In genomic region chr17:42183741-42184711, GRCh38 we compare ENCODE assay signal across 1 cellular context.
TF ChIP-seq lines count a peak whose summit lies in the region.

No MANE protein-coding gene starts in this region.

TF ChIP-seq in K562, 482 proteins besides CTCF, POLR2A, EP300 and RAD21 (continued from another document and continues in another):
- TF ChIP-seq VEZF1 (CRISPR knock-in tag; IDR thresholded peaks at IDR 0.05) (peak; percentile 52; the same call in 1 of the 2 replicates), ZBTB1 (CRISPR knock-in tag; IDR thresholded peaks at IDR 0.05; ENCODE audit: borderline replicate concordance, low read depth) (peak; percentile 64; the same call in 1 of the 2 replicates), SIX5 (IDR thresholded peaks at IDR 0.05; ENCODE audit: borderline replicate concordance in 1 of 2, insufficient read depth in 1 of 2, low read depth in 1 of 2, low read length in 2 of 2) (no peak), RB1 (IDR thresholded peaks at IDR 0.05; ENCODE audit: low read depth) (peak; percentile 96), CCNT2 (IDR thresholded peaks at IDR 0.05; ENCODE audit: borderline replicate concordance, extremely low read depth, insufficient read length, low read depth, low read length) (peak; percentile 77), ZNF655 (CRISPR knock-in tag; IDR thresholded peaks at IDR 0.05) (no peak), DLX4 (CRISPR knock-in tag; IDR thresholded peaks at IDR 0.05) (no peak), TBL1XR1 (IDR thresholded peaks at IDR 0.05; ENCODE audit: low read length in 2 of 2) (no peak; a peak in 1 of 4 replicates), SRF (CRISPR knock-in tag; IDR thresholded peaks at IDR 0.05) (no peak), ZNF384 (IDR thresholded peaks at IDR 0.05; ENCODE audit: low read depth, low read length) (0 out of 2 replicates have a peak, but pooled peaks have one; percentile 11), NRF1 (conservative IDR thresholded peaks at IDR 0.05 in 1 of 2, IDR thresholded peaks at IDR 0.05 in 1 of 2) (peak; percentile 95 to 96), FIP1L1 (IDR thresholded peaks at IDR 0.05; ENCODE audit: low read depth, low read length, poor library complexity, severe bottlenecking) (peak; percentile 83), ILK (tag; IDR thresholded peaks at IDR 0.05; ENCODE audit: borderline replicate concordance, low read depth) (no peak), CHD1 (IDR thresholded peaks at IDR 0.05; ENCODE audit: low read length) (peak; percentile 51), RREB1 (CRISPR knock-in tag; IDR thresholded peaks at IDR 0.05) (peak; percentile 71; the same call in 1 of the 2 replicates), ZNF436 (CRISPR knock-in tag; IDR thresholded peaks at IDR 0.05) (no peak), ZBTB9 (CRISPR knock-in tag; IDR thresholded peaks at IDR 0.05) (peak; percentile 63; the same call in 1 of the 2 replicates), THAP12 (CRISPR knock-in tag; IDR thresholded peaks at IDR 0.05) (peak; percentile 66; the same call in 1 of the 2 replicates), RBFOX2 (IDR thresholded peaks at IDR 0.05; ENCODE audit: low read depth, low read length) (peak; percentile 84), KLF6 (CRISPR knock-in tag; IDR thresholded peaks at IDR 0.05; ENCODE audit: borderline replicate concordance) (peak; percentile 47; the same call in 1 of the 2 replicates), CBX1 (IDR thresholded peaks at IDR 0.05; ENCODE audit: low read depth) (peak; percentile 69; the same call in 1 of the 2 replicates), MBD1 (CRISPR knock-in tag; IDR thresholded peaks at IDR 0.05) (0 out of 2 replicates have a peak, but pooled peaks have one; percentile 46), U2AF1 (optimal IDR thresholded peaks at IDR 0.05; ENCODE audit: low read depth, low read length) (peak; percentile 57), TCF3 (CRISPR knock-in tag; IDR thresholded peaks at IDR 0.05) (no peak), ZNF583 (CRISPR knock-in tag; IDR thresholded peaks at IDR 0.05) (0 out of 2 replicates have a peak, but pooled peaks have one; percentile 59), E2F3 (CRISPR knock-in tag; IDR thresholded peaks at IDR 0.05) (peak; percentile 93), GTF2A2 (tag; IDR thresholded peaks at IDR 0.05) (no peak), ZNF589 (CRISPR knock-in tag; IDR thresholded peaks at IDR 0.05; ENCODE audit: low read depth) (peak; percentile 84; the same call in 1 of the 2 replicates), CREM (IDR thresholded peaks at IDR 0.05; ENCODE audit: low read depth) (peak; percentile 26), MAZ (CRISPR knock-in tag; conservative IDR thresholded peaks at IDR 0.05 in 1 of 2, IDR thresholded peaks at IDR 0.05 in 1 of 2) (peak; percentile 56 to 80; a peak in 3 of 4 replicates), XRCC5 (IDR thresholded peaks at IDR 0.05; ENCODE audit: low read depth, low read length) (0 out of 2 replicates have a peak, but pooled peaks have one; percentile 23), MYNN (IDR thresholded peaks at IDR 0.05) (0 out of 2 replicates have a peak, but pooled peaks have one; percentile 39), MYNN (CRISPR knock-in tag; IDR thresholded peaks at IDR 0.05) (no peak), GMEB1 (CRISPR knock-in tag; IDR thresholded peaks at IDR 0.05) (peak; percentile 66), ZNF395 (CRISPR knock-in tag; IDR thresholded peaks at IDR 0.05) (peak; percentile 66; the same call in 1 of the 2 replicates), NFIX (CRISPR knock-in tag; IDR thresholded peaks at IDR 0.05; ENCODE audit: low read depth) (no peak), NFYB (IDR thresholded peaks at IDR 0.05; ENCODE audit: extremely low read depth, insufficient read length) (no peak), PHTF2 (CRISPR knock-in tag; IDR thresholded peaks at IDR 0.05) (no peak), TEAD4 (IDR thresholded peaks at IDR 0.05; ENCODE audit: low read length) (0 out of 2 replicates have a peak, but pooled peaks have one; percentile 19), TEAD4 (CRISPR knock-in tag; IDR thresholded peaks at IDR 0.05; ENCODE audit: borderline replicate concordance) (no peak), ETS1 (conservative IDR thresholded peaks at IDR 0.05; ENCODE audit: control insufficient read depth, low read depth, low read length) (peak; percentile 72), POU5F1 (IDR thresholded peaks at IDR 0.05; ENCODE audit: borderline replicate concordance, low read depth, low read length, partially characterized antibody) (no peak)
